8 cellular contexts compared by ENCODE assay signal in the genomic region with DNA sequence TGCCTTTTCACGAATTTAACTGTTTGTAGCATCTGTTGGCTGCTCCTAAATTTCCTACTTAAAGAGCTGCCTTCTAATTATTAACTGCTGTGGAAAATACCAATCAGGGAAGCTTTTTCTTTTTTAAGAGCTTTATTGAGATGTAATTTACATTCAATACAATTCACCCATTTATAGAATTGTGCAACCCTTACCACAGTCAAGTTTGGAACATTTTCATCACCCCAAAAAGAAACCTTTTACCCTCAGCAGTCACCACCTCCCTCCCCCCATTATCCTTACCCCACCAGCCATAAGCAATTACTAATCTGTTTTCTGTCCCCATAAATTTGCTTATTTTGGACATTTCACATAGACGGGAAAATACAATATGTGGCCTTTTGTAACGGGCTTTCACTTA. TPM values are rescaled to one million over a fixed set of nuclear protein-coding genes. Genes with fewer than 3 reads are reported as not detected.
DNase-seq lines count a peak whose midpoint lies in the region; ATAC-seq, FAIRE-seq and TF ChIP-seq lines count a peak whose summit lies in the region.

No MANE protein-coding gene starts in this region.

- H3K4me1 ChIP-seq in CD4-positive, alpha-beta memory T cell (ENCODE audit: insufficient read depth, low read length) = peaks cover 34% of the 10 kb centered on the region
- H3K4me1 ChIP-seq in neuron (ENCODE audit: insufficient read depth, low read length) (peaks cover 8% of the 10 kb centered on the region), mucosa of descending colon (ENCODE audit: low read depth) (peaks cover 14% of the 10 kb centered on the region)

- TF ChIP-seq CTCF in NB4 (IDR thresholded peaks at IDR 0.05; ENCODE audit: low read depth, low read length) = no peak
- no peak for TF ChIP-seq CTCF in mucosa of descending colon (IDR thresholded peaks at IDR 0.05)

- CTCF ChIA-PET in CD4-positive, alpha-beta memory T cell (lab: Charles Lee; ENCODE audit: partially characterized antibody) = interaction anchor here (0.7 to 1.7 kb wide), 3 partner anchors 55 to 72 kb away, joined by 3 to 7 read pairs (median 3); partner anchors contain the start of gene DHRS7

- intact Hi-C loops in CD4-positive, alpha-beta memory T cell (cut with micrococcal nuclease) = loop anchor here (2.0 kb wide), 1 partner anchor 60 kb away; no protein-coding TSS in a partner anchor
- intact Hi-C loops in mucosa of descending colon (cut with DNase I, micrococcal nuclease) = loop anchor here in 1 of 2 donors (10.0 kb wide), 1 partner anchor 152 kb away; the partner anchor contains the start of gene PPM1A

- no peak for TF ChIP-seq POLR2A in NB4 (IDR thresholded peaks at IDR 0.05; ENCODE audit: extremely low read depth, insufficient read length)

- no peak for DNase-seq in CD4-positive, alpha-beta memory T cell
- peak; percentile 15 for DNase-seq in NB4 (ENCODE audit: low read depth)
- DNase-seq in effector memory CD8-positive, alpha-beta T cell = no peak
- no peak for DNase-seq in mucosa of descending colon
- no peak for DNase-seq in urothelium cell line (ENCODE audit: low spot score)

- H3K27ac Mint-ChIP-seq in CD4-positive, alpha-beta memory T cell = peak overlapping the region; percentile 95 to 100 (median 97)
- H3K27ac Mint-ChIP-seq in effector memory CD8-positive, alpha-beta T cell = peak overlapping the region; percentile 97

- peak overlapping the region; percentile 99 for H3K27ac ChIP-seq in CD4-positive, alpha-beta memory T cell (ENCODE audit: low read depth, low read length)

- H3K36me3 ChIP-seq in CD4-positive, alpha-beta memory T cell (ENCODE audit: insufficient read depth, low read length) = peaks cover 4% of the 10 kb centered on the region
- H3K36me3 ChIP-seq in neuron (ENCODE audit: insufficient read depth, low read length) (peaks cover 18% of the 10 kb centered on the region), mucosa of descending colon (ENCODE audit: low read depth) (no peaks in the 10 kb centered on the region)

- H3K9me3 ChIP-seq in CD4-positive, alpha-beta memory T cell (ENCODE audit: control insufficient read depth in 1 of 2, low read length in 2 of 2) = no peaks in the 10 kb centered on the region
- H3K9me3 ChIP-seq in neuron (ENCODE audit: low read length) (peaks cover 6% of the 10 kb centered on the region), mucosa of descending colon (no peaks in the 10 kb centered on the region)

- H3K4me3 Mint-ChIP-seq in CD4-positive, alpha-beta memory T cell = peak overlapping the region; percentile 90 to 98 (median 92)
- H3K4me3 Mint-ChIP-seq in effector memory CD8-positive, alpha-beta T cell = peak overlapping the region; percentile 88 to 91

- no peaks in the 10 kb centered on the region for H3K27me3 ChIP-seq in CD4-positive, alpha-beta memory T cell (ENCODE audit: insufficient read depth, low read length)
- H3K27me3 ChIP-seq in neuron (ENCODE audit: insufficient read depth, low read length) = no peaks in the 10 kb centered on the region

- H2AFZ ChIP-seq in neuron (ENCODE audit: low read depth, low read length) = no peak overlapping the region

- peaks cover 12 to 35% of the 10 kb centered on the region in 2 donors for H3K36me3 Mint-ChIP-seq in CD4-positive, alpha-beta memory T cell
- H3K36me3 Mint-ChIP-seq in effector memory CD8-positive, alpha-beta T cell (ENCODE audit: insufficient read depth) = peaks cover 15% of the 10 kb centered on the region

- no peaks in the 10 kb centered on the region for H3K27me3 Mint-ChIP-seq in CD4-positive, alpha-beta memory T cell
- no peaks in the 10 kb centered on the region for H3K27me3 Mint-ChIP-seq in effector memory CD8-positive, alpha-beta T cell

- H3K9me3 Mint-ChIP-seq in CD4-positive, alpha-beta memory T cell = no peaks in the 10 kb centered on the region
- peaks cover 0 to 6% of the 10 kb centered on the region in 2 donors for H3K9me3 Mint-ChIP-seq in effector memory CD8-positive, alpha-beta T cell

- H3K4me3 ChIP-seq in CD4-positive, alpha-beta memory T cell (ENCODE audit: low read length in 2 of 2) = peak overlapping the region; percentile 66 to 71
- peak overlapping the region; percentile 99 for H3K4me3 ChIP-seq in NB4 (ENCODE audit: low read depth, low read length)
- peak overlapping the region; percentile 89 for H3K4me3 ChIP-seq in neuron (ENCODE audit: low read length)
- no peak overlapping the region for H3K4me3 ChIP-seq in mucosa of descending colon

- POLR2A ChIA-PET in CD4-positive, alpha-beta memory T cell (lab: Charles Lee; ENCODE audit: partially characterized antibody) = interaction anchor here (0.9 to 6.0 kb wide), 9 partner anchors 54 to 239 kb away, joined by 3 to 78 read pairs (median 4); partner anchors contain the start of genes DHRS7 and PPM1A

- peaks cover 32 to 59% (median 40%) of the 10 kb centered on the region in 4 donors for H3K4me1 Mint-ChIP-seq in CD4-positive, alpha-beta memory T cell
- peaks cover 27 to 45% of the 10 kb centered on the region in 2 donors for H3K4me1 Mint-ChIP-seq in effector memory CD8-positive, alpha-beta T cell (ENCODE audit: low read depth in 2 of 2)

- ATAC-seq in effector memory CD8-positive, alpha-beta T cell (replicated peaks) = no peak
- ATAC-seq in HG02884 (IDR thresholded peaks at IDR 0.05; ENCODE audit: unreplicated experiment) = no peak
- ATAC-seq in mucosa of descending colon = no peak
- no peak for ATAC-seq in GM21528 (IDR thresholded peaks at IDR 0.05; ENCODE audit: low FRiP score, unreplicated experiment)

- no peak for FAIRE-seq in urothelium cell line (lab: Jason Lieb, UNC)

RNA-seq across cellular contexts. Expression of gene PCNX4, which starts 1.4 kb away (rescaled TPM):
- total RNA-seq in CD4-positive, alpha-beta memory T cell = 10 to 100 TPM; 41.5 to 53.0 TPM
- 10 to 100 TPM; 13.5 to 19.0 TPM for polyA plus RNA-seq in CD4-positive, alpha-beta memory T cell
- total RNA-seq in mucosa of descending colon = 10 to 100 TPM; 23.7 to 32.0 (median 25.7) TPM
